ENCODE assay signal across 15 cellular contexts in genomic region chr3:37240170-37240945, GRCh38. TPM values are rescaled to one million over a fixed set of nuclear protein-coding genes. Genes with fewer than 3 reads are reported as not detected.
DNase-seq lines count a peak whose midpoint lies in the region; ATAC-seq and TF ChIP-seq lines count a peak whose summit lies in the region.
"Had no signal": no experiment of that assay in that cellular context is flagged by ENCODE, and none has a peak within 500 bp of the region (broad histone marks: within the 10 kb centered on the region; RNA-seq: fewer than 3 reads in every experiment).

No MANE protein-coding gene starts in this region.

- no peaks in the 10 kb centered on the region for H3K36me3 ChIP-seq in right lobe of liver
- H3K36me3 ChIP-seq: HAP-1 had no signal

- H3K36me3 Mint-ChIP-seq in natural killer cell (no peaks in the 10 kb centered on the region), glutamatergic neuron (ENCODE audit: unreplicated experiment) (no peaks in the 10 kb centered on the region)
- no peaks in the 10 kb centered on the region for H3K36me3 Mint-ChIP-seq in natural killer cell treated with Interleukin-12 subunit alpha and Interleukin-12 subunit beta and Interleukin-15 and Interleukin-18, amount 100 ng/mL, for 72 hours

- H3K4me1 Mint-ChIP-seq in natural killer cell (peaks cover 30 to 31% of the 10 kb centered on the region in 2 donors), glutamatergic neuron (ENCODE audit: low read depth, unreplicated experiment) (peaks cover 8% of the 10 kb centered on the region)
- H3K4me1 Mint-ChIP-seq in natural killer cell treated with Interleukin-12 subunit alpha and Interleukin-12 subunit beta and Interleukin-15 and Interleukin-18, amount 100 ng/mL, for 72 hours (ENCODE audit: low read depth in 2 of 2) = peaks cover 17 to 28% of the 10 kb centered on the region in 2 donors

- H3K4me3 Mint-ChIP-seq in natural killer cell = peak overlapping the region; percentile 50
- H3K4me3 Mint-ChIP-seq in natural killer cell treated with Interleukin-12 subunit alpha and Interleukin-12 subunit beta and Interleukin-15 and Interleukin-18, amount 100 ng/mL, for 72 hours = no peak overlapping the region
- no peak overlapping the region for H3K4me3 Mint-ChIP-seq in glutamatergic neuron (ENCODE audit: unreplicated experiment)
- H3K4me3 Mint-ChIP-seq: CD8-positive, alpha-beta T cell had no signal

- H3K9me3 Mint-ChIP-seq in natural killer cell (no peaks in the 10 kb centered on the region), glutamatergic neuron (ENCODE audit: unreplicated experiment) (peaks cover 7% of the 10 kb centered on the region)
- no peaks in the 10 kb centered on the region for H3K9me3 Mint-ChIP-seq in natural killer cell treated with Interleukin-12 subunit alpha and Interleukin-12 subunit beta and Interleukin-15 and Interleukin-18, amount 100 ng/mL, for 72 hours
- H3K9me3 Mint-ChIP-seq: CD8-positive, alpha-beta T cell; IgD-negative memory B cell had no signal

- TF ChIP-seq CTCF in natural killer cell (IDR thresholded peaks at IDR 0.05) (no peak), glutamatergic neuron (IDR thresholded peaks at IDR 0.05; ENCODE audit: partially characterized antibody, unreplicated experiment) (no peak), right lobe of liver (IDR thresholded peaks at IDR 0.05) (no peak)

- H3K4me1 ChIP-seq in right lobe of liver = peaks cover 0 to 18% (median 5%) of the 10 kb centered on the region in 4 donors

- WGBS in right lobe of liver (ENCODE audit: insufficient coverage, low coverage, low lambda C conversion rate, missing lambda C conversion rate) = 82% methylated on average over 6 of the region's 8 CpGs

- no peaks in the 10 kb centered on the region for H3K9me3 ChIP-seq in right lobe of liver
- H3K9me3 ChIP-seq: HAP-1 had no signal

- no peak for ATAC-seq in natural killer cell
- no peak for ATAC-seq in natural killer cell treated with Interleukin-12 subunit alpha and Interleukin-12 subunit beta and Interleukin-15 and Interleukin-18, amount 100 ng/mL, for 72 hours
- no peak for ATAC-seq in right lobe of liver
- no peak for ATAC-seq in stimulated activated naive CD8-positive, alpha-beta T cell treated with anti-CD3 and anti-CD28 coated beads, Interleukin-15, Interleukin-2, amounts not matched to agents 100 U/mL and 50 U/mL, for 24 hours
- ATAC-seq: CD8-positive, alpha-beta T cell had no signal

- no peak overlapping the region for H3K4me3 ChIP-seq in right lobe of liver
- H3K4me3 ChIP-seq: HAP-1 had no signal

- H3K27ac ChIP-seq in right lobe of liver = no peak overlapping the region

- no peak for DNase-seq in natural killer cell
- no peak for DNase-seq in natural killer cell treated with Interleukin-12 subunit alpha and Interleukin-12 subunit beta and Interleukin-15 and Interleukin-18, amount 100 ng/mL, for 72 hours (ENCODE audit: low spot score)
- DNase-seq in MV-4-11 (lab: John Stamatoyannopoulos, UW) = peak; percentile 41
- no peak for DNase-seq in glutamatergic neuron
- no peak for DNase-seq in right lobe of liver
- DNase-seq in DMS53 (lab: John Stamatoyannopoulos, UW) = no peak
- DNase-seq in stimulated activated CD8-positive, alpha-beta memory T cell treated with anti-CD3 and anti-CD28 coated beads, Interleukin-4, amount 100 ng/mL, for 48 hours = no peak
- DNase-seq in stimulated activated naive CD8-positive, alpha-beta T cell treated with anti-CD3 and anti-CD28 coated beads, Interleukin-15, Interleukin-2, amounts not matched to agents 100 U/mL and 50 U/mL, for 24 hours = no peak
- DNase-seq: CD8-positive, alpha-beta T cell; NCI-H1105 treated with DMSO at 0.1 percent for 48 hours; NCI-H187 treated with DMSO at 0.1 percent for 48 hours; NCI-H2171 treated with DMSO at 0.1 percent for 48 hours; SIG-M5 had no signal

- no peaks in the 10 kb centered on the region for H3K27me3 ChIP-seq in right lobe of liver

- no peak for TF ChIP-seq POLR2A in right lobe of liver (IDR thresholded peaks at IDR 0.05)

- H3K27me3 Mint-ChIP-seq in natural killer cell (ENCODE audit: low read depth in 2 of 2) (peaks cover 0 to 3% of the 10 kb centered on the region in 2 donors), glutamatergic neuron (ENCODE audit: unreplicated experiment) (peaks cover 8% of the 10 kb centered on the region)
- peaks cover 0 to 6% of the 10 kb centered on the region in 2 donors for H3K27me3 Mint-ChIP-seq in natural killer cell treated with Interleukin-12 subunit alpha and Interleukin-12 subunit beta and Interleukin-15 and Interleukin-18, amount 100 ng/mL, for 72 hours
- H3K27me3 Mint-ChIP-seq: IgD-negative memory B cell had no signal

- H3K27ac Mint-ChIP-seq in natural killer cell (no peak overlapping the region), glutamatergic neuron (ENCODE audit: unreplicated experiment) (peak overlapping the region; percentile 41)
- no peak overlapping the region for H3K27ac Mint-ChIP-seq in natural killer cell treated with Interleukin-12 subunit alpha and Interleukin-12 subunit beta and Interleukin-15 and Interleukin-18, amount 100 ng/mL, for 72 hours
- H3K27ac Mint-ChIP-seq: CD8-positive, alpha-beta T cell had no signal

- intact Hi-C loops in natural killer cell (cut with micrococcal nuclease) = no loop called here
- intact Hi-C loops in right lobe of liver (cut with DNase I) = no loop called here

RNA-seq across cellular contexts. Expression of gene GOLGA4, which starts 2.7 kb away (rescaled TPM):
- total RNA-seq in natural killer cell (10 to 100 TPM; 73.4 to 88.6 (median 80.0) TPM), glutamatergic neuron (ENCODE audit: unreplicated experiment) (34.2 TPM), right lobe of liver (10 to 100 TPM; 56.7 to 70.0 (median 62.3) TPM)
- 10 to 100 TPM; 55.1 to 91.3 TPM for total RNA-seq in natural killer cell treated with Interleukin-12 subunit alpha and Interleukin-12 subunit beta and Interleukin-15 and Interleukin-18, amount 100 ng/mL, for 72 hours
